Comparison of ENCODE assay signal across 8 cellular contexts in genomic region chr17:1203111-1203966, GRCh38. TPM values are rescaled to one million over a fixed set of nuclear protein-coding genes. Genes with fewer than 3 reads are reported as not detected.
A peak's percentile ranks its signal among the peaks of the same experiment; 100 is the strongest.
DNase-seq lines count a peak whose midpoint lies in the region; ATAC-seq and TF ChIP-seq lines count a peak whose summit lies in the region.

No MANE protein-coding gene starts in this region.

- no peak overlapping the region for H2AK5ac ChIP-seq in IMR-90 (ENCODE audit: low read depth, low read length)

- H3K14ac ChIP-seq in IMR-90 (replicated peaks; ENCODE audit: low read depth, low read length): peak overlapping the region; percentile 6

- in situ Hi-C loops in IMR-90 (cut with MboI; ENCODE audit: low sequenced_read_pairs): no loop called here

- H2BK20ac ChIP-seq in IMR-90 (ENCODE audit: low read depth, low read length): no peak overlapping the region

- no TSS peak for BruUV-seq in IMR-90 (replicated peaks; lab: Mats Ljungman, UMichigan)

- H3K4me2 ChIP-seq in IMR-90 (ENCODE audit: low read depth, low read length): peak overlapping the region; percentile 96

- H3K9me3 ChIP-seq in IMR-90 (ENCODE audit: control insufficient read depth, insufficient read depth, low read length): no peaks in the 10 kb centered on the region
- no peaks in the 10 kb centered on the region for H3K9me3 ChIP-seq in muscle layer of colon (ENCODE audit: low read length)

- H3K4me1 ChIP-seq in IMR-90 (ENCODE audit: control insufficient read depth, insufficient read depth, low read length): no peaks in the 10 kb centered on the region
- no peaks in the 10 kb centered on the region for H3K4me1 ChIP-seq in muscle layer of colon (ENCODE audit: insufficient read depth, low read length)

- TF ChIP-seq CTCF in IMR-90 (conservative IDR thresholded peaks at IDR 0.05; ENCODE audit: low read depth, low read length): no peak

- no peak overlapping the region; the same call in none of the 2 replicates for H3K9ac ChIP-seq in IMR-90 (ENCODE audit: low read depth, low read length)
- H3K9ac ChIP-seq in muscle layer of colon (ENCODE audit: low read length): peak overlapping the region; percentile 21

- DNase-seq in AG20443 (ENCODE audit: low spot score) (peak; percentile 97), IMR-90 (peak; percentile 51), epithelial cell of prostate (ENCODE audit: low read depth, low spot score) (peak; percentile 6), stromal cell of bone marrow (ENCODE audit: low read depth) (peak; percentile 25)
- peak; percentile 74 for DNase-seq in activated CD8-positive, alpha-beta memory T cell treated with anti-CD3 and anti-CD28 coated beads for 24 hours

- H3K27me3 ChIP-seq in IMR-90 (ENCODE audit: control insufficient read depth, insufficient read depth, low read length): peaks cover 10% of the 10 kb centered on the region
- H3K27me3 ChIP-seq in muscle layer of colon (ENCODE audit: control insufficient read depth in 1 of 2, insufficient read depth in 2 of 2, low read length in 2 of 2): no peaks in the 10 kb centered on the region

- H4K8ac ChIP-seq in IMR-90 (ENCODE audit: low read depth in 2 of 2, low read length in 2 of 2): peak overlapping the region in 1 of 2 experiments; percentile 27; a peak in 1 of 4 replicates

- no peak for TF ChIP-seq POLR2A in IMR-90 (IDR thresholded peaks at IDR 0.05; ENCODE audit: low read depth, low read length)

- H3K27ac ChIP-seq in IMR-90 (ENCODE audit: insufficient read depth, low read length) (no peak overlapping the region; the same call in 1 of the 2 replicates), epithelial cell of prostate (no peak overlapping the region), muscle layer of colon (ENCODE audit: low read depth, low read length) (peak overlapping the region; percentile 34)

- no peak overlapping the region; the same call in 1 of the 2 replicates for H3K18ac ChIP-seq in IMR-90 (ENCODE audit: low read depth, low read length)

- H4K20me1 ChIP-seq in IMR-90 (ENCODE audit: insufficient read depth, low read length): no peaks in the 10 kb centered on the region

- CTCF ChIA-PET in IMR-90 (lab: Yijun Ruan, JAX): interaction anchor here (0.5 to 0.6 kb wide), 2 partner anchors 142 to 1321 kb away, joined by 3 to 5 read pairs; no protein-coding TSS in a partner anchor

- H3K56ac ChIP-seq in IMR-90 (ENCODE audit: extremely low read depth, insufficient read depth, low read length): no peak overlapping the region

- WGBS in IMR-90 (ENCODE audit: extremely low coverage in 2 of 2, insufficient read length in 1 of 2), 2 experiments: 5% methylated on average over 24 of the region's 91 CpGs; no CpG with 5 or more reads in 1 of the 2 experiments

- no peak overlapping the region for H2BK5ac ChIP-seq in IMR-90 (ENCODE audit: low read depth, low read length, poor library complexity, severe bottlenecking)

- ATAC-seq in IMR-90 (ENCODE audit: low read depth) (peak; percentile 95), GM21529 (IDR thresholded peaks at IDR 0.05; ENCODE audit: unreplicated experiment) (no peak), HG03045 (IDR thresholded peaks at IDR 0.05; ENCODE audit: unreplicated experiment) (no peak)

- no peak for TF ChIP-seq RAD21 in IMR-90 (IDR thresholded peaks at IDR 0.05; ENCODE audit: low read length)

- no peak overlapping the region for H4K5ac ChIP-seq in IMR-90 (ENCODE audit: low read depth, low read length)

- no peak overlapping the region for H4K91ac ChIP-seq in IMR-90 (ENCODE audit: insufficient read depth, low read depth, low read length)

- POLR2A ChIA-PET in IMR-90 (lab: Charles Lee; ENCODE audit: unreplicated experiment): no interaction called here

- H2BK120ac ChIP-seq in IMR-90 (ENCODE audit: low read depth, low read length): peak overlapping the region; percentile 15; the same call in 1 of the 2 replicates

- H3K4me3 ChIP-seq in IMR-90 (ENCODE audit: insufficient read depth, low read depth, low read length) (peak overlapping the region; percentile 62), muscle layer of colon (ENCODE audit: low read depth in 1 of 2, low read length in 2 of 2) (peak overlapping the region; percentile 45 to 83)

- H2AFZ ChIP-seq in IMR-90 (replicated peaks; ENCODE audit: low read length, poor library complexity): peak overlapping the region; percentile 97

- H3K23ac ChIP-seq in IMR-90 (ENCODE audit: low read depth, low read length): peak overlapping the region; percentile 27; the same call in 1 of the 2 replicates

- no peaks in the 10 kb centered on the region for H3K79me1 ChIP-seq in IMR-90 (ENCODE audit: low read depth in 1 of 2, low read length in 2 of 2)

- H3K4ac ChIP-seq in IMR-90 (ENCODE audit: low read depth, low read length): peak overlapping the region; percentile 69

- peak overlapping the region; percentile 82 for H2AK9ac ChIP-seq in IMR-90 (replicated peaks; ENCODE audit: low read depth, low read length, poor library complexity)

- H3K36me3 ChIP-seq in IMR-90 (ENCODE audit: control insufficient read depth, insufficient read depth, low read length) (no peaks in the 10 kb centered on the region), muscle layer of colon (ENCODE audit: insufficient read depth, low read length) (no peaks in the 10 kb centered on the region)

- intact Hi-C loops in IMR-90 (cut with micrococcal nuclease): loop anchor here (5.0 kb wide), 1 partner anchor 129 kb away; no protein-coding TSS in a partner anchor

- no peaks in the 10 kb centered on the region for H3K9me1 ChIP-seq in IMR-90 (ENCODE audit: insufficient read depth, low read length)

- dilution Hi-C loops in IMR-90 (cut with HindIII; ENCODE audit: low sequenced_read_pairs, unreplicated experiment): no loop called here

- no peak overlapping the region for H2BK15ac ChIP-seq in IMR-90 (ENCODE audit: low read depth, low read length)

TF ChIP-seq in IMR-90, 13 proteins besides CTCF, POLR2A, EP300 and RAD21:
- TF ChIP-seq SMC3 (IDR thresholded peaks at IDR 0.05; ENCODE audit: low read depth, low read length) (no peak), MXI1 (IDR thresholded peaks at IDR 0.05; ENCODE audit: borderline replicate concordance, low read depth, low read length) (peak; percentile 72; the same call in 1 of the 2 replicates), FOS (IDR thresholded peaks at IDR 0.05; ENCODE audit: low read depth, low read length) (no peak), RCOR1 (IDR thresholded peaks at IDR 0.05; ENCODE audit: insufficient replicate concordance, low read length) (no peak), BHLHE40 (IDR thresholded peaks at IDR 0.05; ENCODE audit: low read depth, low read length) (peak; percentile 58; the same call in 1 of the 2 replicates), RFX5 (IDR thresholded peaks at IDR 0.05; ENCODE audit: low read depth, low read length) (no peak), MAFK (IDR thresholded peaks at IDR 0.05; ENCODE audit: low read depth, low read length) (no peak), ELK1 (IDR thresholded peaks at IDR 0.05; ENCODE audit: borderline replicate concordance, low read depth, low read length) (no peak), MAZ (IDR thresholded peaks at IDR 0.05; ENCODE audit: borderline replicate concordance, low read depth, low read length) (0 out of 2 replicates have a peak, but pooled peaks have one; percentile 8), USF2 (IDR thresholded peaks at IDR 0.05; ENCODE audit: low read depth, low read length) (peak; percentile 76), CHD1 (IDR thresholded peaks at IDR 0.05; ENCODE audit: low read depth, low read length) (no peak)
TF ChIP-seq in IMR-90: peak in this region for 4.

RNA-seq across cellular contexts. Expression of gene ABR, which starts 23.6 kb away (rescaled TPM):
- 24.7 and 28.3 TPM in 2 replicates for total RNA-seq in IMR-90 (2012; rRNA removed)
- 79.7 and 111 TPM in 2 replicates for polyA plus RNA-seq in IMR-90 (2012; rRNA removed)
- polyA plus RNA-seq in IMR-90 (2012; cell fraction: cytosol; rRNA removed): 97.0 and 129 TPM in 2 replicates
- polyA plus RNA-seq in IMR-90 (2012; cell fraction: nucleus; rRNA removed; ENCODE audit: low replicate concordance): 96.8 and 177 TPM in 2 replicates

Comparison
In these comparisons a context has a peak if more than half of its experiments do, and no peak if none do; other contexts are left out.
1. DNase-seq: peak in every context shown above with its lines; median percentile 97 in AG20443; 74 in activated CD8-positive, alpha-beta memory T cell treated with anti-CD3 and anti-CD28 coated beads for 24 hours; 51 in IMR-90; 25 in stromal cell of bone marrow; 6 in epithelial cell of prostate.